In genomic region chr18:22165049-22165602, GRCh38 we compare ENCODE assay signal across 12 cellular contexts. TPM values are rescaled to one million over a fixed set of nuclear protein-coding genes. Genes with fewer than 3 reads are reported as not detected.
A peak's percentile ranks its signal among the peaks of the same experiment; 100 is the strongest.
DNase-seq lines count a peak whose midpoint lies in the region; ATAC-seq and TF ChIP-seq lines count a peak whose summit lies in the region.
"Had no signal": no experiment of that assay in that cellular context is flagged by ENCODE, and none has a peak within 500 bp of the region (broad histone marks: within the 10 kb centered on the region; RNA-seq: fewer than 3 reads in every experiment).

No MANE protein-coding gene starts in this region.

- H3K9me3 ChIP-seq in lower lobe of right lung (no peaks in the 10 kb centered on the region), smooth muscle cell (replicated peaks; ENCODE audit: low read depth) (no peaks in the 10 kb centered on the region), mammary epithelial cell (replicated peaks; ENCODE audit: insufficient read depth, low read length) (no peaks in the 10 kb centered on the region)

- H3K36me3 ChIP-seq in lower lobe of right lung = no peaks in the 10 kb centered on the region
- H3K36me3 ChIP-seq in smooth muscle cell (ENCODE audit: low read depth) = no peaks in the 10 kb centered on the region
- H3K36me3 ChIP-seq in mammary epithelial cell (ENCODE audit: insufficient read depth, low read length) = no peaks in the 10 kb centered on the region

- POLR2A ChIA-PET in WTC11 (lab: Charles Lee) = no interaction called here

- peaks cover 8% of the 10 kb centered on the region for H3K4me1 ChIP-seq in lower lobe of right lung
- no peaks in the 10 kb centered on the region for H3K4me1 ChIP-seq in smooth muscle cell (ENCODE audit: low read depth)
- peaks cover 7% of the 10 kb centered on the region for H3K4me1 ChIP-seq in mammary epithelial cell (ENCODE audit: insufficient read depth, low read length)

- TF ChIP-seq CTCF in WTC11 (IDR thresholded peaks at IDR 0.05) (no peak), chondrocyte (IDR thresholded peaks at IDR 0.05) (no peak), lower lobe of right lung (IDR thresholded peaks at IDR 0.05) (no peak), smooth muscle cell (IDR thresholded peaks at IDR 0.05; ENCODE audit: borderline replicate concordance, insufficient read depth, poor library complexity, severe bottlenecking) (no peak), mammary epithelial cell (conservative IDR thresholded peaks at IDR 0.05 in 1 of 2, IDR thresholded peaks at IDR 0.05 in 1 of 2; ENCODE audit: extremely low read depth in 1 of 2, insufficient read depth in 1 of 2, low read depth in 1 of 2, low read length in 2 of 2) (no peak)

- H3K79me2 ChIP-seq in smooth muscle cell (ENCODE audit: low read depth) = peaks cover 17% of the 10 kb centered on the region
- H3K79me2 ChIP-seq in mammary epithelial cell (ENCODE audit: insufficient read depth, low read length) = no peaks in the 10 kb centered on the region

- H3K27me3 Mint-ChIP-seq in WTC11 (ENCODE audit: low read depth) = peaks cover 95% of the 10 kb centered on the region
- peaks cover 70% of the 10 kb centered on the region for H3K27me3 Mint-ChIP-seq in chondrocyte (ENCODE audit: low read depth)

- H3K4me1 Mint-ChIP-seq in WTC11 (peaks cover 31% of the 10 kb centered on the region), chondrocyte (ENCODE audit: low read depth) (peaks cover 24% of the 10 kb centered on the region)

- H3K4me3 Mint-ChIP-seq in WTC11 = peak overlapping the region; percentile 79
- peak overlapping the region; percentile 56 for H3K4me3 Mint-ChIP-seq in chondrocyte (ENCODE audit: unreplicated experiment)
- H3K4me3 Mint-ChIP-seq: activated CD4-positive, alpha-beta T cell treated with anti-CD3 and anti-CD28 coated beads for 36 hours had no signal

- intact Hi-C loops in lower lobe of right lung (cut with DNase I) = loop anchor here (10.0 kb wide), 1 partner anchor 170 kb away; no protein-coding TSS in a partner anchor
- intact Hi-C loops in mammary epithelial cell (cut with micrococcal nuclease) = no loop called here

- WGBS in smooth muscle cell (ENCODE audit: low lambda C conversion rate) = 5% methylated on average over 50 of the region's 50 CpGs
- 17% methylated on average over 22 of the region's 50 CpGs for WGBS in mammary epithelial cell (ENCODE audit: low coverage, missing lambda C conversion rate)

- ATAC-seq in WTC11 = 0 out of 2 replicates have a peak, but pooled peaks have one; percentile 2
- no peak for ATAC-seq in lower lobe of right lung
- no peak for ATAC-seq in GM19463 (IDR thresholded peaks at IDR 0.05; ENCODE audit: unreplicated experiment)
- ATAC-seq: activated CD4-positive, alpha-beta T cell treated with anti-CD3 and anti-CD28 coated beads for 36 hours had no signal

- H3K27me3 ChIP-seq in lower lobe of right lung (ENCODE audit: low read depth) (peaks cover 61% of the 10 kb centered on the region), smooth muscle cell (ENCODE audit: low read depth) (no peaks in the 10 kb centered on the region), mammary epithelial cell (ENCODE audit: insufficient read depth, low read length) (peaks cover 54% of the 10 kb centered on the region)

- H3K27ac ChIP-seq in lower lobe of right lung (peak overlapping the region; percentile 97), smooth muscle cell (ENCODE audit: low read depth) (no peak overlapping the region), mammary epithelial cell (ENCODE audit: insufficient read depth, low read depth, low read length) (no peak overlapping the region)

- H3K27ac Mint-ChIP-seq in WTC11 (no peak overlapping the region), chondrocyte (ENCODE audit: unreplicated experiment) (no peak overlapping the region)
- H3K27ac Mint-ChIP-seq: activated CD4-positive, alpha-beta T cell treated with anti-CD3 and anti-CD28 coated beads for 36 hours had no signal

- in situ Hi-C loops in mammary epithelial cell (cut with MboI; ENCODE audit: low sequenced_read_pairs in 2 of 2) = loop anchor here (10.0 kb wide), 2 partner anchors 390 to 400 kb away; no protein-coding TSS in a partner anchor

- dilution Hi-C loops in mammary epithelial cell (cut with HindIII; ENCODE audit: low sequenced_read_pairs) = no loop called here

- H3K9me3 Mint-ChIP-seq in WTC11 = no peaks in the 10 kb centered on the region
- H3K9me3 Mint-ChIP-seq in chondrocyte (ENCODE audit: low read depth) = no peaks in the 10 kb centered on the region

- H3F3A ChIP-seq in smooth muscle cell (ENCODE audit: low read depth) = peaks cover 4% of the 10 kb centered on the region

- H2AFZ ChIP-seq in smooth muscle cell (ENCODE audit: low read depth) (peak overlapping the region; percentile 71), mammary epithelial cell (ENCODE audit: low read depth, low read length) (no peak overlapping the region)

- H3K36me3 Mint-ChIP-seq in WTC11 = no peaks in the 10 kb centered on the region
- peaks cover 1% of the 10 kb centered on the region for H3K36me3 Mint-ChIP-seq in chondrocyte (ENCODE audit: low read depth)

- DNase-seq in WTC11 (ENCODE audit: low spot score) (peak; percentile 57), chondrocyte (ENCODE audit: low spot score) (no peak), lower lobe of right lung (no peak), smooth muscle cell (lab: John Stamatoyannopoulos, UW; ENCODE audit: unreplicated experiment) (no peak), occipital lobe (lab: John Stamatoyannopoulos, UW) (no peak), mammary epithelial cell (no peak)
- DNase-seq: activated CD4-positive, alpha-beta T cell treated with anti-CD3 and anti-CD28 coated beads for 36 hours; anterior cingulate cortex; Kasumi-1; NCI-H446; stimulated activated CD4-positive, alpha-beta T cell treated with anti-CD3 and anti-CD28 coated beads, Interleukin-4, amount 100 ng/mL, for 4 hours had no signal

- H3K9ac ChIP-seq in smooth muscle cell (ENCODE audit: low read depth) (peak overlapping the region; percentile 68), mammary epithelial cell (ENCODE audit: insufficient read depth, low read length) (no peak overlapping the region)

- no TSS peak for BruUV-seq in mammary epithelial cell (replicated peaks; lab: Mats Ljungman, UMichigan)

- H3K4me2 ChIP-seq in smooth muscle cell = peak overlapping the region; percentile 96
- no peak overlapping the region for H3K4me2 ChIP-seq in mammary epithelial cell (ENCODE audit: insufficient read depth, low read depth, low read length)

- H3K4me3 ChIP-seq in lower lobe of right lung (peak overlapping the region; percentile 79), smooth muscle cell (peak overlapping the region; percentile 92), mammary epithelial cell (replicated peaks in 1 of 3; ENCODE audit: insufficient read depth in 1 of 3, low read depth in 2 of 3, low read length in 3 of 3) (no peak overlapping the region)

- CTCF ChIA-PET in WTC11 (lab: Charles Lee) (interaction anchor here (0.9 kb wide), 1 partner anchor 168 kb away, joined by 3 read pairs; no protein-coding TSS in a partner anchor), mammary epithelial cell (lab: Charles Lee; ENCODE audit: low non-redundant PET) (no interaction called here)

- H4K20me1 ChIP-seq in smooth muscle cell (ENCODE audit: low read depth) (peaks cover 6% of the 10 kb centered on the region), mammary epithelial cell (ENCODE audit: insufficient read depth, low read length) (no peaks in the 10 kb centered on the region)

TF ChIP-seq in WTC11, 78 proteins besides CTCF, POLR2A, EP300 and RAD21 (continues in another document):
- TF ChIP-seq ETV6 (CRISPR knock-in tag; IDR thresholded peaks at IDR 0.05) (no peak), CREM (CRISPR knock-in tag; IDR thresholded peaks at IDR 0.05) (no peak), STAT6 (CRISPR knock-in tag; conservative IDR thresholded peaks at IDR 0.05; ENCODE audit: low read depth) (no peak), FOXP1 (CRISPR knock-in tag; IDR thresholded peaks at IDR 0.05; ENCODE audit: borderline replicate concordance) (no peak)

RNA-seq across cellular contexts. Expression of gene GATA6, which starts 4.3 kb away (rescaled TPM):
- total RNA-seq in WTC11 (2021) = 0.15 to 0.21 TPM (median 0.18 TPM) in 3 replicates
- 3.6 to 13.9 TPM (median 13.1 TPM) in 3 replicates for total RNA-seq in chondrocyte
- 22.1 TPM for total RNA-seq in lower lobe of right lung
- total RNA-seq in smooth muscle cell = 48.5 and 52.5 TPM in 2 replicates
- polyA plus RNA-seq in smooth muscle cell = 39.2 and 49.9 TPM in 2 replicates
- total RNA-seq in occipital lobe = 0.16 TPM
- total RNA-seq in mammary epithelial cell = 1 to 10 TPM; 1.0 to 3.6 TPM
- 0.62 TPM for polyA plus RNA-seq in mammary epithelial cell
- not detected for polyA minus RNA-seq in mammary epithelial cell
- total RNA-seq: activated CD4-positive, alpha-beta T cell treated with anti-CD3 and anti-CD28 coated beads for 36 hours had no signal

Comparison
In these comparisons a context has a peak if more than half of its experiments do, and no peak if none do; other contexts are left out.
1. H3K4me3 ChIP-seq: peak in lower lobe of right lung (single experiment) and smooth muscle cell (single experiment); none in mammary epithelial cell (0 of 3).